In genomic region chr4:74549936-74550335, GRCh38 we compare ENCODE assay signal across 1 cellular context.
A peak's percentile ranks its signal among the peaks of the same experiment; 100 is the strongest.
TF ChIP-seq lines count a peak whose summit lies in the region.

No MANE protein-coding gene starts in this region.

TF ChIP-seq in HCT116, 20 proteins besides CTCF, POLR2A, EP300 and RAD21 (continued from another document):
- no peak for TF ChIP-seq REST (IDR thresholded peaks at IDR 0.05; ENCODE audit: low read depth)
- TF ChIP-seq ZNF274 (IDR thresholded peaks at IDR 0.05; ENCODE audit: low read depth, low read length): no peak
- TF ChIP-seq, protein P1, sequence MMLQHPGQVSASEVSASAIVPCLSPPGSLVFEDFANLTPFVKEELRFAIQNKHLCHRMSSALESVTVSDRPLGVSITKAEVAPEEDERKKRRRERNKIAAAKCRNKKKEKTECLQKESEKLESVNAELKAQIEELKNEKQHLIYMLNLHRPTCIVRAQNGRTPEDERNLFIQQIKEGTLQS (IDR thresholded peaks at IDR 0.05): no peak
- no peak for TF ChIP-seq CBX3 (IDR thresholded peaks at IDR 0.05; ENCODE audit: low read depth)
- no peak for TF ChIP-seq ELF1 (IDR thresholded peaks at IDR 0.05; ENCODE audit: borderline replicate concordance, low read depth)
- TF ChIP-seq ZBTB33 (IDR thresholded peaks at IDR 0.05; ENCODE audit: extremely low read depth, insufficient replicate concordance, low read length): no peak
- TF ChIP-seq SIN3A (IDR thresholded peaks at IDR 0.05; ENCODE audit: low read depth): no peak
- TF ChIP-seq, protein P2, sequence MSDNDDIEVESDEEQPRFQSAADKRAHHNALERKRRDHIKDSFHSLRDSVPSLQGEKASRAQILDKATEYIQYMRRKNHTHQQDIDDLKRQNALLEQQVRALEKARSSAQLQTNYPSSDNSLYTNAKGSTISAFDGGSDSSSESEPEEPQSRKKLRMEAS (IDR thresholded peaks at IDR 0.05): no peak
- peak; percentile 11; the same call in 1 of the 2 replicates for TF ChIP-seq FOSL1 (IDR thresholded peaks at IDR 0.05; ENCODE audit: low read depth)
